Comparison of ENCODE assay signal across 8 cellular contexts in genomic region chr4:6270691-6271121, GRCh38. TPM values are rescaled to one million over a fixed set of nuclear protein-coding genes. Genes with fewer than 3 reads are reported as not detected.
DNase-seq lines count a peak whose midpoint lies in the region; ATAC-seq and TF ChIP-seq lines count a peak whose summit lies in the region.

No MANE protein-coding gene starts in this region.

- ATAC-seq in activated CD4-positive, CD25-positive, alpha-beta regulatory T cell treated with anti-CD3 and anti-CD28 coated beads, Interleukin-2, amount 50 U/mL, for 24 hours = no peak

- in situ Hi-C loops in astrocyte of the cerebellum (cut with HindIII; ENCODE audit: low sequenced_read_pairs) = no loop called here

- intact Hi-C loops in activated CD4-positive, alpha-beta T cell treated with anti-CD3 and anti-CD28 coated beads, Interleukin-2, amount 10 ng/mL, durations not matched to agents 24 days and 14 days (cut with micrococcal nuclease) = no loop called here
- intact Hi-C loops in thyroid gland (cut with DNase I) = no loop called here

- DNase-seq in activated CD4-positive, alpha-beta T cell treated with anti-CD3 and anti-CD28 coated beads, Interleukin-2, amount 10 ng/mL, durations not matched to agents 24 days and 14 days = no peak
- no peak for DNase-seq in activated CD4-positive, alpha-beta T cell treated with anti-CD3 and anti-CD28 coated beads, Interleukin-2, amount 50 U/mL, for 48 hours
- DNase-seq in astrocyte of the cerebellum (ENCODE audit: low read depth) (no peak), thyroid gland (peak; percentile 48 to 53), globus pallidus (ENCODE audit: low spot score) (no peak)
- no peak for DNase-seq in central memory CD4-positive, alpha-beta T cell

- WGBS in thyroid gland, 2 donors = 29 to 35% methylated on average over 6 of the region's 6 CpGs

- TF ChIP-seq POLR2A in thyroid gland (IDR thresholded peaks at IDR 0.05) = no peak

- H3K27me3 Mint-ChIP-seq in activated CD4-positive, alpha-beta T cell treated with anti-CD3 and anti-CD28 coated beads, Interleukin-2, amount 10 ng/mL, durations not matched to agents 24 days and 14 days = peaks cover 32% of the 10 kb centered on the region

- H3K36me3 Mint-ChIP-seq in activated CD4-positive, alpha-beta T cell treated with anti-CD3 and anti-CD28 coated beads, Interleukin-2, amount 10 ng/mL, durations not matched to agents 24 days and 14 days (ENCODE audit: low read depth) = no peaks in the 10 kb centered on the region

- TF ChIP-seq CTCF in astrocyte of the cerebellum (IDR thresholded peaks at IDR 0.05; ENCODE audit: low read depth, low read length, missing control alignments) = no peak
- no peak for TF ChIP-seq CTCF in thyroid gland (IDR thresholded peaks at IDR 0.05)

- H3K4me1 Mint-ChIP-seq in activated CD4-positive, alpha-beta T cell treated with anti-CD3 and anti-CD28 coated beads, Interleukin-2, amount 10 ng/mL, durations not matched to agents 24 days and 14 days = peaks cover 14% of the 10 kb centered on the region

- H3K4me1 ChIP-seq in thyroid gland = peaks cover 52 to 55% of the 10 kb centered on the region in 2 donors

- H3K27ac ChIP-seq in layer of hippocampus (ENCODE audit: low read depth, low read length) = peak overlapping the region; percentile 65
- peak overlapping the region; percentile 74 to 97 (median 95) for H3K27ac ChIP-seq in thyroid gland

- no peaks in the 10 kb centered on the region for H3K9me3 ChIP-seq in thyroid gland

- no peaks in the 10 kb centered on the region for H3K27me3 ChIP-seq in layer of hippocampus (ENCODE audit: control insufficient read depth, insufficient read depth, low read length)
- no peaks in the 10 kb centered on the region for H3K27me3 ChIP-seq in thyroid gland

- no peaks in the 10 kb centered on the region for H3K9me3 Mint-ChIP-seq in activated CD4-positive, alpha-beta T cell treated with anti-CD3 and anti-CD28 coated beads, Interleukin-2, amount 10 ng/mL, durations not matched to agents 24 days and 14 days

- peak overlapping the region; percentile 80 for H3K4me3 Mint-ChIP-seq in activated CD4-positive, alpha-beta T cell treated with anti-CD3 and anti-CD28 coated beads, Interleukin-2, amount 10 ng/mL, durations not matched to agents 24 days and 14 days

- H3K36me3 ChIP-seq in thyroid gland = no peaks in the 10 kb centered on the region

- no peak overlapping the region for H3K27ac Mint-ChIP-seq in activated CD4-positive, alpha-beta T cell treated with anti-CD3 and anti-CD28 coated beads, Interleukin-2, amount 10 ng/mL, durations not matched to agents 24 days and 14 days

- H3K4me3 ChIP-seq in astrocyte of the cerebellum (ENCODE audit: low read depth, low read length) = peak overlapping the region; percentile 90
- H3K4me3 ChIP-seq in thyroid gland (replicated peaks in 1 of 3) = peak overlapping the region; percentile 43 to 92 (median 81)

RNA-seq across cellular contexts. Expression of gene WFS1, which starts 1.1 kb away (rescaled TPM):
- total RNA-seq in activated CD4-positive, alpha-beta T cell treated with anti-CD3 and anti-CD28 coated beads, Interleukin-2, amount 10 ng/mL, durations not matched to agents 24 days and 14 days = 4.7 and 5.9 TPM in 2 replicates
- 100 to 1,000 TPM; 124 to 174 (median 132) TPM for total RNA-seq in thyroid gland

Comparison
In these comparisons a context has a peak if more than half of its experiments do, and no peak if none do; other contexts are left out.
1. DNase-seq: peak in thyroid gland (2 of 2); none in activated CD4-positive, alpha-beta T cell treated with anti-CD3 and anti-CD28 coated beads, Interleukin-2, amount 10 ng/mL, durations not matched to agents 24 days and 14 days (single experiment), activated CD4-positive, alpha-beta T cell treated with anti-CD3 and anti-CD28 coated beads, Interleukin-2, amount 50 U/mL, for 48 hours (0 of 2), astrocyte of the cerebellum (single experiment), globus pallidus (single experiment) and central memory CD4-positive, alpha-beta T cell (single experiment).
2. RNA of gene WFS1, which starts 1.1 kb away (total RNA-seq): 124 to 174 TPM in thyroid gland; 4.7 to 5.9 TPM in activated CD4-positive, alpha-beta T cell treated with anti-CD3 and anti-CD28 coated beads, Interleukin-2, amount 10 ng/mL, durations not matched to agents 24 days and 14 days; every median in the first group is over 10 times any median in the second.